ENCODE assay signal across 3 cellular contexts in genomic region chr11:69881467-69882269, GRCh38.
TF ChIP-seq lines count a peak whose summit lies in the region.

No MANE protein-coding gene starts in this region.

TF ChIP-seq in GM23338, 12 proteins besides CTCF, POLR2A, EP300 and RAD21 (continues in another document):
- TF ChIP-seq ETS1 (IDR thresholded peaks at IDR 0.05) (no peak), ZNF114 (CRISPR knock-in tag; IDR thresholded peaks at IDR 0.05) (no peak), ZNF462 (CRISPR knock-in tag; IDR thresholded peaks at IDR 0.05) (no peak), STAT1 (IDR thresholded peaks at IDR 0.05; ENCODE audit: unreplicated experiment) (no peak), EZH2phosphoT487 (IDR thresholded peaks at IDR 0.05; ENCODE audit: unreplicated experiment) (no peak)

TF ChIP-seq in WTC11, 78 proteins besides CTCF, POLR2A, EP300 and RAD21 (continued from another document):
- TF ChIP-seq ATF6 (CRISPR knock-in tag; IDR thresholded peaks at IDR 0.05) (no peak), SMAD3 (CRISPR knock-in tag; IDR thresholded peaks at IDR 0.05; ENCODE audit: borderline replicate concordance) (no peak), RORB (CRISPR knock-in tag; IDR thresholded peaks at IDR 0.05) (no peak), CDX4 (CRISPR knock-in tag; IDR thresholded peaks at IDR 0.05; ENCODE audit: borderline replicate concordance) (no peak), PRRX2 (CRISPR knock-in tag; IDR thresholded peaks at IDR 0.05) (no peak), ZNF416 (CRISPR knock-in tag; IDR thresholded peaks at IDR 0.05) (no peak), ZBTB43 (CRISPR knock-in tag; IDR thresholded peaks at IDR 0.05) (no peak), SMAD4 (CRISPR knock-in tag; IDR thresholded peaks at IDR 0.05) (no peak), OVOL2 (CRISPR knock-in tag; IDR thresholded peaks at IDR 0.05; ENCODE audit: borderline replicate concordance) (no peak), E2F1 (CRISPR knock-in tag; IDR thresholded peaks at IDR 0.05) (no peak), NFE2L1 (CRISPR knock-in tag; IDR thresholded peaks at IDR 0.05) (no peak), CREM (CRISPR knock-in tag; IDR thresholded peaks at IDR 0.05) (no peak), NFYB (CRISPR knock-in tag; conservative IDR thresholded peaks at IDR 0.05; ENCODE audit: low read depth) (no peak)
TF ChIP-seq in WTC11: peak in this region for 0.

TF ChIP-seq in HepG2, 621 proteins besides CTCF, POLR2A, EP300 and RAD21 (continued from another document):
- TF ChIP-seq ZNF800 (CRISPR knock-in tag; IDR thresholded peaks at IDR 0.05): no peak
- TF ChIP-seq UBTF (CRISPR knock-in tag; IDR thresholded peaks at IDR 0.05): no peak
- no peak for TF ChIP-seq THAP8 (CRISPR knock-in tag; IDR thresholded peaks at IDR 0.05; ENCODE audit: borderline replicate concordance)
- TF ChIP-seq ZNF251 (CRISPR knock-in tag; IDR thresholded peaks at IDR 0.05): no peak
- TF ChIP-seq ONECUT2 (CRISPR knock-in tag; IDR thresholded peaks at IDR 0.05): no peak
- TF ChIP-seq ZNF317 (CRISPR knock-in tag; IDR thresholded peaks at IDR 0.05): no peak
- TF ChIP-seq ZNF598 (CRISPR knock-in tag; IDR thresholded peaks at IDR 0.05; ENCODE audit: borderline replicate concordance): no peak
- TF ChIP-seq PAF1 (CRISPR knock-in tag; IDR thresholded peaks at IDR 0.05): no peak
- no peak for TF ChIP-seq CBX1 (IDR thresholded peaks at IDR 0.05; ENCODE audit: low read depth)
- no peak for TF ChIP-seq ZNF816 (CRISPR knock-in tag; IDR thresholded peaks at IDR 0.05; ENCODE audit: borderline replicate concordance)
- no peak for TF ChIP-seq SIX4 (CRISPR knock-in tag; IDR thresholded peaks at IDR 0.05)
- no peak for TF ChIP-seq NCOA1 (CRISPR knock-in tag; IDR thresholded peaks at IDR 0.05)
- no peak for TF ChIP-seq PREB (CRISPR knock-in tag; IDR thresholded peaks at IDR 0.05)
- no peak for TF ChIP-seq CEBPG (CRISPR knock-in tag; IDR thresholded peaks at IDR 0.05)
- no peak for TF ChIP-seq ZGPAT (CRISPR knock-in tag; IDR thresholded peaks at IDR 0.05)
- TF ChIP-seq IRX3 (CRISPR knock-in tag; IDR thresholded peaks at IDR 0.05; ENCODE audit: borderline replicate concordance, low read depth): no peak
- TF ChIP-seq ZNF446 (CRISPR knock-in tag; IDR thresholded peaks at IDR 0.05): no peak
- no peak for TF ChIP-seq CREB3 (CRISPR knock-in tag; IDR thresholded peaks at IDR 0.05)
- TF ChIP-seq ZKSCAN5 (CRISPR knock-in tag; IDR thresholded peaks at IDR 0.05): no peak
